ENCODE assay signal across 1 cellular context in the genomic region with DNA sequence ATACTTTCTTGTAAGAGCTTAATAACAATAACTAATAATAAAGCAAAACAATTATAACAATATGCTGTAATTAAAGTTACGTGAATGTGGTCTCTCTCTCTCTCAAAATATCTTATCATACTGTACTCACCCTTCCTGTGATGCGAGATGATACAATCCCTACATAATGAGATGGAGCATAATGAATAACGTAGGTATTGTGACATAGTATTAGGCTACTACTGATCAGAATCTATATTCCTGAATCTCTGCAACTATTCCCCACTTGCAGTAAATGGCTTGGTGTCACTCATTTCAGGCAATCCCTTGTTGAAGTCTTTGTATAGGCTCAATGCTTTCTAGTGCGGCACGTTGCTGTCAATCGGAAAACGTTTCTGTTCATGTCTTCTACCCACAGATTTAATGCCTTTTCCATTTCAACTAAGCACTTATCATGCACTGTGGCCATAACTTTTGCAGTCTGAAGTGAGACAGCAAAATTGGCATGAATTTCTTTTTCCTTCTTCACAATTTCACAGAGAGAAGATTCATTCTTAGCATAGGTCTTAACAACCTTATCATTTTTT.
TF ChIP-seq lines count a peak whose summit lies in the region.

No MANE protein-coding gene starts in this region.

TF ChIP-seq in neural cell, 6 proteins besides CTCF, POLR2A, EP300 and RAD21 (continued from another document):
- TF ChIP-seq, protein P1, sequence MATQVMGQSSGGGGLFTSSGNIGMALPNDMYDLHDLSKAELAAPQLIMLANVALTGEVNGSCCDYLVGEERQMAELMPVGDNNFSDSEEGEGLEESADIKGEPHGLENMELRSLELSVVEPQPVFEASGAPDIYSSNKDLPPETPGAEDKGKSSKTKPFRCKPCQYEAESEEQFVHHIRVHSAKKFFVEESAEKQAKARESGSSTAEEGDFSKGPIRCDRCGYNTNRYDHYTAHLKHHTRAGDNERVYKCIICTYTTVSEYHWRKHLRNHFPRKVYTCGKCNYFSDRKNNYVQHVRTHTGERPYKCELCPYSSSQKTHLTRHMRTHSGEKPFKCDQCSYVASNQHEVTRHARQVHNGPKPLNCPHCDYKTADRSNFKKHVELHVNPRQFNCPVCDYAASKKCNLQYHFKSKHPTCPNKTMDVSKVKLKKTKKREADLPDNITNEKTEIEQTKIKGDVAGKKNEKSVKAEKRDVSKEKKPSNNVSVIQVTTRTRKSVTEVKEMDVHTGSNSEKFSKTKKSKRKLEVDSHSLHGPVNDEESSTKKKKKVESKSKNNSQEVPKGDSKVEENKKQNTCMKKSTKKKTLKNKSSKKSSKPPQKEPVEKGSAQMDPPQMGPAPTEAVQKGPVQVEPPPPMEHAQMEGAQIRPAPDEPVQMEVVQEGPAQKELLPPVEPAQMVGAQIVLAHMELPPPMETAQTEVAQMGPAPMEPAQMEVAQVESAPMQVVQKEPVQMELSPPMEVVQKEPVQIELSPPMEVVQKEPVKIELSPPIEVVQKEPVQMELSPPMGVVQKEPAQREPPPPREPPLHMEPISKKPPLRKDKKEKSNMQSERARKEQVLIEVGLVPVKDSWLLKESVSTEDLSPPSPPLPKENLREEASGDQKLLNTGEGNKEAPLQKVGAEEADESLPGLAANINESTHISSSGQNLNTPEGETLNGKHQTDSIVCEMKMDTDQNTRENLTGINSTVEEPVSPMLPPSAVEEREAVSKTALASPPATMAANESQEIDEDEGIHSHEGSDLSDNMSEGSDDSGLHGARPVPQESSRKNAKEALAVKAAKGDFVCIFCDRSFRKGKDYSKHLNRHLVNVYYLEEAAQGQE (IDR thresholded peaks at IDR 0.05; ENCODE audit: borderline replicate concordance) = peak; percentile 61
- TF ChIP-seq SMC3 (conservative IDR thresholded peaks at IDR 0.05; ENCODE audit: poor library complexity) (peak; percentile 32), MXI1 (conservative IDR thresholded peaks at IDR 0.05; ENCODE audit: poor library complexity, severe bottlenecking) (no peak), EZH2 (IDR thresholded peaks at IDR 0.05; ENCODE audit: borderline replicate concordance, insufficient read depth, low read length, poor library complexity, severe bottlenecking) (no peak), TAF1 (IDR thresholded peaks at IDR 0.05; ENCODE audit: low read depth) (no peak)
